In genomic region chr16:5509794-5510193, GRCh38 we compare ENCODE assay signal across 18 cellular contexts.
A peak's percentile ranks its signal among the peaks of the same experiment; 100 is the strongest.
DNase-seq lines count a peak whose midpoint lies in the region; ATAC-seq, FAIRE-seq and TF ChIP-seq lines count a peak whose summit lies in the region.
"Had no signal": no experiment of that assay in that cellular context is flagged by ENCODE, and none has a peak within 500 bp of the region (broad histone marks: within the 10 kb centered on the region; RNA-seq: fewer than 3 reads in every experiment).

No MANE protein-coding gene starts in this region.

- no peak for FAIRE-seq in H1 (lab: Jason Lieb, UNC)
- FAIRE-seq: HepG2 had no signal

- no peak overlapping the region for H4K12ac ChIP-seq in trophoblast cell (ENCODE audit: low read depth, low read length)

- no peak overlapping the region for H3K27ac ChIP-seq in H1 (ENCODE audit: low read depth, low read length)
- H3K27ac ChIP-seq in trophoblast cell (ENCODE audit: low read depth, low read length) = no peak overlapping the region

- no peak overlapping the region for H2BK12ac ChIP-seq in H1 (ENCODE audit: low read depth, low read length)
- H2BK12ac ChIP-seq in trophoblast cell (ENCODE audit: low read length) = no peak overlapping the region

- DNase-seq in BE2C (peak; percentile 41), MG63 (peak; percentile 18), H1 (ENCODE audit: low read depth in 1 of 2, low spot score in 2 of 2) (no peak), sciatic nerve (ENCODE audit: low spot score) (no peak), trophoblast cell (no peak), type B pancreatic cell (ENCODE audit: extremely low spot score, unreplicated experiment) (no peak)
- no peak for DNase-seq in T-helper 2 cell treated with Interferon-gamma antibody and Interleukin-4, amounts not matched to agents 5 μg/mL and 100 μg/mL, for 36 hours (ENCODE audit: low spot score)
- DNase-seq: CD4-positive, CD25-positive, alpha-beta regulatory T cell; EL; HFFc6; NCI-H1417 treated with DMSO at 0.1 percent for 48 hours; NCI-H2081; NCI-H2227 treated with DMSO at 0.1 percent for 48 hours; NCI-H526; SHP77 had no signal

- no peaks in the 10 kb centered on the region for H3K27me3 ChIP-seq in BE2C
- no peaks in the 10 kb centered on the region for H3K27me3 ChIP-seq in MG63
- H3K27me3 ChIP-seq in H1 (replicated peaks in 1 of 4; ENCODE audit: control insufficient read depth in 3 of 4, extremely low read depth in 1 of 4, insufficient read depth in 3 of 4, low read length in 3 of 4) = no peaks in the 10 kb centered on the region
- H3K27me3 ChIP-seq in trophoblast cell (ENCODE audit: insufficient read depth, low read length) = no peaks in the 10 kb centered on the region

- POLR2A ChIA-PET in H1 (lab: Charles Lee; ENCODE audit: partially characterized antibody) = no interaction called here

- no peak overlapping the region for H2BK120ac ChIP-seq in H1 (replicated peaks; ENCODE audit: low read depth, low read length)
- H2BK120ac ChIP-seq in trophoblast cell (ENCODE audit: insufficient read depth, low read length, poor library complexity) = no peak overlapping the region

- H2AK5ac ChIP-seq in H1 (ENCODE audit: low read depth, low read length) (no peak overlapping the region), trophoblast cell (ENCODE audit: low read length) (no peak overlapping the region)

- no peak overlapping the region for H3K4ac ChIP-seq in H1 (replicated peaks; ENCODE audit: insufficient read length, low read depth, low read length)
- H3K4ac ChIP-seq in trophoblast cell (ENCODE audit: low read depth, low read length) = no peak overlapping the region

- no peak overlapping the region for H4K5ac ChIP-seq in H1 (ENCODE audit: insufficient read length, low read depth, low read length)

- no peaks in the 10 kb centered on the region for H3K9me3 Mint-ChIP-seq in T-helper 2 cell treated with Interferon-gamma antibody and Interleukin-4, amounts not matched to agents 5 μg/mL and 100 μg/mL, for 36 hours
- no peaks in the 10 kb centered on the region for H3K9me3 Mint-ChIP-seq in type B pancreatic cell

- intact Hi-C loops in sciatic nerve (cut with DNase I) = no loop called here

- no peak overlapping the region for H2AFZ ChIP-seq in H1 (ENCODE audit: low read length)
- H2AFZ ChIP-seq in trophoblast cell (ENCODE audit: insufficient read depth, low read length, poor library complexity) = no peak overlapping the region

- H3K4me1 ChIP-seq in BE2C (peaks cover 35% of the 10 kb centered on the region), H1 (replicated peaks in 1 of 4; ENCODE audit: control insufficient read depth in 3 of 4, insufficient read depth in 4 of 4, low read length in 3 of 4) (peaks cover 0 to 5% (median 3%) of the 10 kb centered on the region in 4 experiments; a peak in 3 of 7 replicates), trophoblast cell (ENCODE audit: control insufficient read depth in 1 of 2, insufficient read depth in 2 of 2, low read length in 2 of 2) (no peaks in the 10 kb centered on the region)

- no peaks in the 10 kb centered on the region for H3K79me2 ChIP-seq in H1 (ENCODE audit: control insufficient read depth in 1 of 2, insufficient read depth in 2 of 2, low read length in 2 of 2)
- no peaks in the 10 kb centered on the region for H3K79me2 ChIP-seq in trophoblast cell (ENCODE audit: control insufficient read depth, insufficient read depth, low read length, poor library complexity)

- H2BK5ac ChIP-seq in H1 (ENCODE audit: low read depth, low read length) (no peak overlapping the region), trophoblast cell (ENCODE audit: low read depth, low read length, poor library complexity) (no peak overlapping the region)

- H3K36me3 ChIP-seq in BE2C = no peaks in the 10 kb centered on the region
- no peaks in the 10 kb centered on the region for H3K36me3 ChIP-seq in MG63
- no peaks in the 10 kb centered on the region for H3K36me3 ChIP-seq in H1 (ENCODE audit: control insufficient read depth in 2 of 4, insufficient read depth in 4 of 4, low read length in 3 of 4)
- no peaks in the 10 kb centered on the region for H3K36me3 ChIP-seq in trophoblast cell (ENCODE audit: control insufficient read depth in 1 of 2, insufficient read depth in 2 of 2, low read length in 2 of 2)

- H3K4me3 ChIP-seq in BE2C (ENCODE audit: low read depth, low read length) (no peak overlapping the region), MG63 (no peak overlapping the region), H1 (ENCODE audit: extremely low read depth in 1 of 4, insufficient read depth in 2 of 4, low read depth in 3 of 4, low read length in 4 of 4) (no peak overlapping the region), trophoblast cell (ENCODE audit: low read depth, low read length) (no peak overlapping the region)

- H3K4me1 Mint-ChIP-seq in T-helper 2 cell treated with Interferon-gamma antibody and Interleukin-4, amounts not matched to agents 5 μg/mL and 100 μg/mL, for 36 hours (ENCODE audit: low read depth) = no peaks in the 10 kb centered on the region
- H3K4me1 Mint-ChIP-seq in type B pancreatic cell (ENCODE audit: unreplicated experiment) = peaks cover 15% of the 10 kb centered on the region
- H3K4me1 Mint-ChIP-seq: CD4-positive, CD25-positive, alpha-beta regulatory T cell had no signal

- H3K27ac Mint-ChIP-seq in T-helper 2 cell treated with Interferon-gamma antibody and Interleukin-4, amounts not matched to agents 5 μg/mL and 100 μg/mL, for 36 hours = no peak overlapping the region
- no peak overlapping the region for H3K27ac Mint-ChIP-seq in type B pancreatic cell
- H3K27ac Mint-ChIP-seq: CD4-positive, CD25-positive, alpha-beta regulatory T cell; HFFc6 had no signal

- peak overlapping the region; percentile 7; the same call in 1 of the 2 replicates for H4K8ac ChIP-seq in H1 (ENCODE audit: extremely low read depth, insufficient read depth, low read length)
- no peak overlapping the region for H4K8ac ChIP-seq in trophoblast cell (ENCODE audit: low read depth, low read length)

- no peak overlapping the region for H3K23ac ChIP-seq in H1 (ENCODE audit: insufficient read length)
- H3K23ac ChIP-seq in trophoblast cell (ENCODE audit: low read length) = no peak overlapping the region

- WGBS in H1 (ENCODE audit: extremely low coverage in 1 of 2, insufficient coverage in 1 of 2, insufficient read length in 1 of 2, insufficient replicate concordance in 2 of 2, low coverage in 1 of 2, low lambda C conversion rate in 2 of 2, missing lambda C conversion rate in 1 of 2), 2 experiments = 96% methylated on average over 9 of the region's 9 CpGs; no CpG with 5 or more reads in 1 of the 2 experiments
- no CpG with 5 or more reads among the region's 9 CpGs for WGBS in trophoblast cell (ENCODE audit: extremely low coverage, insufficient coverage, insufficient read length)

- H3K79me1 ChIP-seq in H1 (ENCODE audit: low read depth, low read length) (no peaks in the 10 kb centered on the region), trophoblast cell (ENCODE audit: low read length) (no peaks in the 10 kb centered on the region)

- peak; percentile 28 for ATAC-seq in sciatic nerve
- ATAC-seq: HepG2, Panc1, SK-N-SH treated with all-trans-retinoic acid at 6 μM for 48 hours had no signal

- H3K36me3 Mint-ChIP-seq in T-helper 2 cell treated with Interferon-gamma antibody and Interleukin-4, amounts not matched to agents 5 μg/mL and 100 μg/mL, for 36 hours (ENCODE audit: low read depth) = no peaks in the 10 kb centered on the region
- H3K36me3 Mint-ChIP-seq in type B pancreatic cell = no peaks in the 10 kb centered on the region
- H3K36me3 Mint-ChIP-seq: CD4-positive, CD25-positive, alpha-beta regulatory T cell had no signal

- no peak overlapping the region for H3K4me3 Mint-ChIP-seq in T-helper 2 cell treated with Interferon-gamma antibody and Interleukin-4, amounts not matched to agents 5 μg/mL and 100 μg/mL, for 36 hours
- no peak overlapping the region for H3K4me3 Mint-ChIP-seq in type B pancreatic cell
- H3K4me3 Mint-ChIP-seq: HFFc6 had no signal

- H3K23me2 ChIP-seq in H1 (ENCODE audit: low read depth, low read length) = no peaks in the 10 kb centered on the region; the same call in 1 of the 2 replicates

- H3K9me3 ChIP-seq in BE2C (no peaks in the 10 kb centered on the region), MG63 (no peaks in the 10 kb centered on the region), H1 (ENCODE audit: insufficient read depth in 2 of 2, low read depth in 1 of 2, low read length in 1 of 2) (no peaks in the 10 kb centered on the region), trophoblast cell (ENCODE audit: insufficient read depth, low read depth, low read length) (peaks cover 1% of the 10 kb centered on the region)

- no peaks in the 10 kb centered on the region for H4K20me1 ChIP-seq in H1 (replicated peaks in 1 of 2; ENCODE audit: control insufficient read depth in 1 of 2, insufficient read depth in 2 of 2, low read length in 2 of 2)

- CTCF ChIA-PET in H1 (lab: Charles Lee; ENCODE audit: partially characterized antibody) = interaction anchor here (1.2 to 3.9 kb wide), 5 partner anchors 11 to 122 kb away, joined by 3 to 20 read pairs (median 7); no protein-coding TSS in a partner anchor

- no peak for TF ChIP-seq EP300 in H1 (IDR thresholded peaks at IDR 0.05; ENCODE audit: borderline replicate concordance in 1 of 2, low read depth in 2 of 2, low read length in 2 of 2)

- no peak overlapping the region for H3K14ac ChIP-seq in H1 (ENCODE audit: insufficient read length)
- no peak overlapping the region for H3K14ac ChIP-seq in trophoblast cell (ENCODE audit: low read length)

- H2BK15ac ChIP-seq in H1 (ENCODE audit: low read length) = no peak overlapping the region

- H2BK20ac ChIP-seq in H1 (ENCODE audit: low read length) = no peak overlapping the region

- H3K9ac ChIP-seq in H1 (replicated peaks in 1 of 4; ENCODE audit: extremely low read depth in 1 of 4, low read depth in 3 of 4, low read length in 3 of 4) = no peak overlapping the region
- no peak overlapping the region for H3K9ac ChIP-seq in trophoblast cell (ENCODE audit: low read length)

- no peak for TF ChIP-seq POLR2A in H1 (IDR thresholded peaks at IDR 0.05; ENCODE audit: control extremely low read depth in 1 of 2, low read depth in 2 of 2, low read length in 2 of 2)

- TF ChIP-seq CTCF in BE2C (IDR thresholded peaks at IDR 0.05; ENCODE audit: low read depth, low read length) (no peak), H1 (IDR thresholded peaks at IDR 0.05; ENCODE audit: control extremely low read depth in 1 of 3, insufficient read depth in 1 of 3, low read depth in 1 of 3, low read length in 3 of 3) (no peak), type B pancreatic cell (conservative IDR thresholded peaks at IDR 0.05) (no peak)

- H3K4me2 ChIP-seq in H1 (ENCODE audit: insufficient read depth in 1 of 2, low read depth in 2 of 2, low read length in 2 of 2) = no peak overlapping the region
- H3K4me2 ChIP-seq in trophoblast cell (ENCODE audit: low read length) = no peak overlapping the region

- no peak overlapping the region for H4K91ac ChIP-seq in H1 (replicated peaks; ENCODE audit: insufficient read length, low read length)
- no peak overlapping the region for H4K91ac ChIP-seq in trophoblast cell (ENCODE audit: low read depth, low read length)

- no peak overlapping the region for H3K56ac ChIP-seq in H1 (replicated peaks; ENCODE audit: insufficient read length, low read depth, low read length)

- no peak for TF ChIP-seq RAD21 in H1 (IDR thresholded peaks at IDR 0.05 in 1 of 2, conservative IDR thresholded peaks at IDR 0.05 in 1 of 2; ENCODE audit: low read depth in 2 of 2, low read length in 2 of 2)

- no peak overlapping the region for H3K18ac ChIP-seq in H1 (ENCODE audit: extremely low read depth, low read length)
- no peak overlapping the region for H3K18ac ChIP-seq in trophoblast cell (ENCODE audit: low read length)

- H3K27me3 Mint-ChIP-seq in T-helper 2 cell treated with Interferon-gamma antibody and Interleukin-4, amounts not matched to agents 5 μg/mL and 100 μg/mL, for 36 hours (ENCODE audit: low read depth) = no peaks in the 10 kb centered on the region
- peaks cover 37% of the 10 kb centered on the region for H3K27me3 Mint-ChIP-seq in type B pancreatic cell
- H3K27me3 Mint-ChIP-seq: CD4-positive, CD25-positive, alpha-beta regulatory T cell had no signal

Comparison
In these comparisons a context has a peak if more than half of its experiments do, and no peak if none do; other contexts are left out.
1. DNase-seq: peak in BE2C (single experiment) and MG63 (single experiment); none in H1 (0 of 2), sciatic nerve (single experiment), trophoblast cell (0 of 2), T-helper 2 cell treated with Interferon-gamma antibody and Interleukin-4, amounts not matched to agents 5 μg/mL and 100 μg/mL, for 36 hours (single experiment) and type B pancreatic cell (single experiment).